21 cellular contexts compared by ENCODE assay signal in genomic region chr19:48498922-48499321, GRCh38. TPM values are rescaled to one million over a fixed set of nuclear protein-coding genes. Genes with fewer than 3 reads are reported as not detected.
"Had no signal": no experiment of that assay in that cellular context is flagged by ENCODE, and none has a peak within 500 bp of the region (broad histone marks: within the 10 kb centered on the region; RNA-seq: fewer than 3 reads in every experiment).

No MANE protein-coding gene starts in this region.

- H3K36me3 ChIP-seq: brain microvascular endothelial cell, ovary, tibial artery, uterus had no signal

- H3K4me3 Mint-ChIP-seq: activated CD4-positive, alpha-beta T cell treated with anti-CD3 and anti-CD28 coated beads, Interleukin-2, amount 10 ng/mL, durations not matched to agents 7 days and 5 days; activated naive CD8-positive, alpha-beta T cell treated with anti-CD3 and anti-CD28 coated beads for 36 hours; activated T-cell treated with anti-CD3 and anti-CD28 coated beads, Interleukin-2, amount 50 U/mL, for 72 hours; neural crest cell had no signal

- DNase-seq: activated CD4-positive, alpha-beta T cell treated with anti-CD3 and anti-CD28 coated beads, Interleukin-2, amount 10 ng/mL, durations not matched to agents 7 days and 5 days; activated CD4-positive, CD25-positive, alpha-beta regulatory T cell; activated CD8-positive, alpha-beta memory T cell treated with anti-CD3 and anti-CD28 coated beads, Interleukin-2, amount 50 U/mL, for 48 hours; activated gamma-delta T cell; activated naive CD8-positive, alpha-beta T cell treated with anti-CD3 and anti-CD28 coated beads for 36 hours; activated T-cell treated with anti-CD3 and anti-CD28 coated beads, Interleukin-2, amount 50 U/mL, for 72 hours; anterior cingulate cortex; brain microvascular endothelial cell; cerebellar nuclear complex; foreskin melanocyte; left colon; midbrain; stimulated activated CD4-positive, alpha-beta T cell treated with anti-CD3 and anti-CD28 coated beads, Interleukin-1b, Interleukin-23, amount 100 ng/mL, for 48 hours; tibial artery; uterus had no signal

- H3K9me3 Mint-ChIP-seq: activated CD4-positive, alpha-beta T cell treated with anti-CD3 and anti-CD28 coated beads, Interleukin-2, amount 10 ng/mL, durations not matched to agents 7 days and 5 days; activated naive CD8-positive, alpha-beta T cell treated with anti-CD3 and anti-CD28 coated beads for 36 hours; activated T-cell treated with anti-CD3 and anti-CD28 coated beads, Interleukin-2, amount 50 U/mL, for 72 hours; neural crest cell had no signal

- ATAC-seq: activated T-cell treated with anti-CD3 and anti-CD28 coated beads, Interleukin-2, amount 50 U/mL, for 72 hours; left colon had no signal

- H3K27ac Mint-ChIP-seq: activated CD4-positive, alpha-beta T cell treated with anti-CD3 and anti-CD28 coated beads, Interleukin-2, amount 10 ng/mL, durations not matched to agents 7 days and 5 days; activated naive CD8-positive, alpha-beta T cell treated with anti-CD3 and anti-CD28 coated beads for 36 hours; activated T-cell treated with anti-CD3 and anti-CD28 coated beads, Interleukin-2, amount 50 U/mL, for 72 hours had no signal

- H3K4me3 ChIP-seq: ovary, tibial artery, uterus had no signal

- H3K27ac ChIP-seq: brain microvascular endothelial cell, epithelial cell of prostate, ovary, tibial artery, uterus had no signal

- H3K4me1 ChIP-seq: uterus had no signal

- H3K9me3 ChIP-seq: ovary, tibial artery, uterus had no signal

- H3K36me3 Mint-ChIP-seq: activated naive CD8-positive, alpha-beta T cell treated with anti-CD3 and anti-CD28 coated beads for 36 hours had no signal

RNA-seq across cellular contexts. Expression of gene LMTK3, which starts 12.7 kb away (rescaled TPM):
- total RNA-seq: lung microvascular endothelial cell had no signal
- polyA plus RNA-seq: fibroblast of lung had no signal

RNA-seq across cellular contexts. Expression of gene SULT2B1, which starts 53.0 kb away (rescaled TPM):
- total RNA-seq: activated naive CD8-positive, alpha-beta T cell treated with anti-CD3 and anti-CD28 coated beads for 36 hours; activated T-cell treated with anti-CD3 and anti-CD28 coated beads, Interleukin-2, amount 50 U/mL, for 72 hours; lung microvascular endothelial cell; myocyte; neural crest cell had no signal
